In the genomic region with DNA sequence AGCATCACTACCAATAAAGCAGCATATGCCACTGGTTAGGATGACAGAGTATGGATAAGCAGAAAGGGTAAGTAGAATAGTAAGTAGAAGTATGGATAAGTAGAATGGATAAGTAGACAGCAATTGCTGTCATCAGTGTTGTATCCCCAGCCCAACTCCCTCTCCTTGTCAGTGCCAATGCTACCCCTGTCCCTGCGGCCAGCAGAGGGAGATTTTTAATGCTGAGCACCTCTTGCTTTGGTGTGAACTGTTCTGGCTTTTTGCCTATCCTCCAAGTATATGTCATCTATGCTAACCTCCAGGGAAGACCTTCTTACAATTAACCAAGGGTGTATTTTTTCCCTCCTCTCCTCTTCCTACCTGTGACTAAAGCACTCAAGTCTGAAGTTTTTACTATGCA, we compare ENCODE assay signal across 8 cellular contexts.
DNase-seq lines count a peak whose midpoint lies in the region; ATAC-seq and TF ChIP-seq lines count a peak whose summit lies in the region.

No MANE protein-coding gene starts in this region.

- H3K9me3 ChIP-seq in HAP-1, result no peaks in the 10 kb centered on the region
- H3K9me3 ChIP-seq in Panc1 (ENCODE audit: control insufficient read depth, insufficient read depth, low read depth, low read length), result no peaks in the 10 kb centered on the region
- no peaks in the 10 kb centered on the region for H3K9me3 ChIP-seq in right cardiac atrium (ENCODE audit: control insufficient read depth, low read length)
- no peaks in the 10 kb centered on the region for H3K9me3 ChIP-seq in CD8-positive, alpha-beta memory T cell (ENCODE audit: low read length)

- no TSS peak for BruUV-seq in Panc1 (replicated peaks; lab: Mats Ljungman, UMichigan)

- H3K9me3 Mint-ChIP-seq in CD8-positive, alpha-beta memory T cell, result peaks cover 0 to 14% (median 1%) of the 10 kb centered on the region in 5 donors
- peaks cover 5% of the 10 kb centered on the region for H3K9me3 Mint-ChIP-seq in T-helper 2 cell treated with Interferon-gamma antibody and Interleukin-4, amounts not matched to agents 5 μg/mL and 100 μg/mL, for 36 hours

- ATAC-seq in Panc1 (0 out of 2 replicates have a peak, but pooled peaks have one; percentile 69), right cardiac atrium (peak; percentile 43 to 61), GM19455 (IDR thresholded peaks at IDR 0.05; ENCODE audit: unreplicated experiment) (no peak), HG03108 (IDR thresholded peaks at IDR 0.05; ENCODE audit: unreplicated experiment) (no peak)

- no peak overlapping the region for H3K4me3 Mint-ChIP-seq in CD8-positive, alpha-beta memory T cell
- H3K4me3 Mint-ChIP-seq in T-helper 2 cell treated with Interferon-gamma antibody and Interleukin-4, amounts not matched to agents 5 μg/mL and 100 μg/mL, for 36 hours, result no peak overlapping the region

- intact Hi-C loops in Panc1 (cut with micrococcal nuclease; ENCODE audit: unreplicated experiment) (no loop called here), right cardiac atrium (cut with DNase I) (loop anchor here in 2 of 4 donors (10.0 kb wide), 1 partner anchor 337 kb away; no protein-coding TSS in a partner anchor)

- no peaks in the 10 kb centered on the region for H3K27me3 Mint-ChIP-seq in CD8-positive, alpha-beta memory T cell
- no peaks in the 10 kb centered on the region for H3K27me3 Mint-ChIP-seq in T-helper 2 cell treated with Interferon-gamma antibody and Interleukin-4, amounts not matched to agents 5 μg/mL and 100 μg/mL, for 36 hours (ENCODE audit: low read depth)

- H3K4me1 ChIP-seq in HAP-1 (no peaks in the 10 kb centered on the region), Panc1 (ENCODE audit: control insufficient read depth, insufficient read depth, low read length) (no peaks in the 10 kb centered on the region), right cardiac atrium (ENCODE audit: control insufficient read depth, insufficient read depth, low read length) (no peaks in the 10 kb centered on the region)
- H3K4me1 ChIP-seq in CD8-positive, alpha-beta memory T cell (ENCODE audit: insufficient read depth, low read length), result no peaks in the 10 kb centered on the region

- no peak overlapping the region for H3K27ac Mint-ChIP-seq in CD8-positive, alpha-beta memory T cell
- H3K27ac Mint-ChIP-seq in T-helper 2 cell treated with Interferon-gamma antibody and Interleukin-4, amounts not matched to agents 5 μg/mL and 100 μg/mL, for 36 hours, result no peak overlapping the region

- H3K36me3 ChIP-seq in HAP-1 (replicated peaks) (no peaks in the 10 kb centered on the region), Panc1 (ENCODE audit: control insufficient read depth, insufficient read depth, low read length) (no peaks in the 10 kb centered on the region)
- no peaks in the 10 kb centered on the region for H3K36me3 ChIP-seq in CD8-positive, alpha-beta memory T cell (ENCODE audit: insufficient read depth, low read length)

- H3K4me3 ChIP-seq in HAP-1 (no peak overlapping the region), Panc1 (ENCODE audit: low read depth in 2 of 2, low read length in 2 of 2) (no peak overlapping the region), right cardiac atrium (ENCODE audit: low read length) (no peak overlapping the region)
- no peak overlapping the region for H3K4me3 ChIP-seq in CD8-positive, alpha-beta memory T cell (ENCODE audit: low read length)

- WGBS in right cardiac atrium, result 22% methylated on average over 1 of the region's 1 CpG

- peak; percentile 60 for TF ChIP-seq CTCF in Panc1 (IDR thresholded peaks at IDR 0.05)

- in situ Hi-C loops in HAP-1 (cut with MboI; ENCODE audit: low sequenced_read_pairs), result no loop called here
- in situ Hi-C loops in Panc1 (cut with HindIII; ENCODE audit: low pct_unique_long_range_greater_than_20kb, low sequenced_read_pairs), result no loop called here

- H3K27me3 ChIP-seq in HAP-1 (ENCODE audit: low read depth) (no peaks in the 10 kb centered on the region), Panc1 (ENCODE audit: control insufficient read depth, insufficient read depth, low read length) (no peaks in the 10 kb centered on the region), right cardiac atrium (ENCODE audit: control insufficient read depth, insufficient read depth) (no peaks in the 10 kb centered on the region)
- no peaks in the 10 kb centered on the region for H3K27me3 ChIP-seq in CD8-positive, alpha-beta memory T cell (ENCODE audit: insufficient read depth, low read length, poor library complexity, severe bottlenecking)

- peak; percentile 24 to 35 for DNase-seq in AML-193 (lab: John Stamatoyannopoulos, UW)
- peak; percentile 12 to 53 for DNase-seq in HAP-1 (ENCODE audit: low spot score in 2 of 2)
- no peak for DNase-seq in Panc1 (ENCODE audit: low read depth, low spot score)
- peak in 2 of 3 donors; percentile 41 to 54 for DNase-seq in right cardiac atrium
- DNase-seq in CD8-positive, alpha-beta memory T cell, result no peak
- DNase-seq in T-helper 2 cell treated with Interferon-gamma antibody and Interleukin-4, amounts not matched to agents 5 μg/mL and 100 μg/mL, for 36 hours (ENCODE audit: low spot score), result no peak

- CTCF ChIA-PET in Panc1 (lab: Charles Lee), result no interaction called here
- CTCF ChIA-PET in CD8-positive, alpha-beta memory T cell (lab: Charles Lee), result no interaction called here

- POLR2A ChIA-PET in Panc1 (lab: Charles Lee), result no interaction called here
- POLR2A ChIA-PET in CD8-positive, alpha-beta memory T cell (lab: Charles Lee), result no interaction called here

- no peaks in the 10 kb centered on the region for H3K4me1 Mint-ChIP-seq in CD8-positive, alpha-beta memory T cell
- H3K4me1 Mint-ChIP-seq in T-helper 2 cell treated with Interferon-gamma antibody and Interleukin-4, amounts not matched to agents 5 μg/mL and 100 μg/mL, for 36 hours (ENCODE audit: low read depth), result no peaks in the 10 kb centered on the region

- H3K27ac ChIP-seq in Panc1 (ENCODE audit: low read length) (no peak overlapping the region), right cardiac atrium (ENCODE audit: low read length) (no peak overlapping the region)
- no peak overlapping the region for H3K27ac ChIP-seq in CD8-positive, alpha-beta memory T cell (ENCODE audit: low read depth, low read length)

- H3K36me3 Mint-ChIP-seq in CD8-positive, alpha-beta memory T cell, result no peaks in the 10 kb centered on the region
- no peaks in the 10 kb centered on the region for H3K36me3 Mint-ChIP-seq in T-helper 2 cell treated with Interferon-gamma antibody and Interleukin-4, amounts not matched to agents 5 μg/mL and 100 μg/mL, for 36 hours (ENCODE audit: low read depth)

Comparison
In these comparisons a context has a peak if more than half of its experiments do, and no peak if none do; other contexts are left out.
1. DNase-seq: peak in AML-193 (2 of 2), HAP-1 (2 of 2) and right cardiac atrium (2 of 3); none in Panc1 (single experiment), CD8-positive, alpha-beta memory T cell (0 of 5) and T-helper 2 cell treated with Interferon-gamma antibody and Interleukin-4, amounts not matched to agents 5 μg/mL and 100 μg/mL, for 36 hours (single experiment).
2. ATAC-seq: peak in Panc1 (single experiment) and right cardiac atrium (2 of 2); none in GM19455 (single experiment) and HG03108 (single experiment).